In the genomic region with DNA sequence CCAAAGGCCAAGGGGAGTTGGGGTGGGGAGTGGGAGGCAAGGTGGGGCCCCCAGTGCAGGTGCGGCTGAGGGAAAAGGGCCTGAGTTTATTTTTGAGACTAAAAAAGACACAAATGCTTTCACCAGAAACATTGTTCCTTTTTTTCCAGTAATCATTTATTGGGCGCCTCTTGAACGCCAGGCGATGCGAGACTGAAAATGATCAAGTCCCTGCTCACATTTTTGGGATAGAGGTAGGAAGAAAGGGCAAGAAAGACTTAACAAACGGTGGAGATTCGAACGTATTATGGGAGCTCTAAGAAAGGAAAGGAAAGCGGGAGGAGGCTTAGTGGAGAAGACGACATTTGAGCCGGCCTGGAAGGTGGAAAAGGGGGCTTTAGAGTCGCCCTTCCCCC, we compare ENCODE assay signal across 8 cellular contexts. TPM values are rescaled to one million over a fixed set of nuclear protein-coding genes. Genes with fewer than 3 reads are reported as not detected.
DNase-seq lines count a peak whose midpoint lies in the region; ATAC-seq and TF ChIP-seq lines count a peak whose summit lies in the region.

No MANE protein-coding gene starts in this region.

- no peak for ATAC-seq in activated CD4-positive, alpha-beta T cell treated with anti-CD3 and anti-CD28 coated beads for 36 hours
- no peak for ATAC-seq in GM19455 (IDR thresholded peaks at IDR 0.05; ENCODE audit: unreplicated experiment)

- no peak for DNase-seq in activated CD4-positive, alpha-beta T cell treated with anti-CD3 and anti-CD28 coated beads for 36 hours
- no peak for DNase-seq in activated CD4-positive, alpha-beta T cell treated with anti-CD3 and anti-CD28 coated beads for 1 hour
- DNase-seq in activated naive CD8-positive, alpha-beta T cell treated with anti-CD3 and anti-CD28 coated beads for 36 hours: no peak
- DNase-seq in kidney epithelial cell (ENCODE audit: low read depth) (no peak), testis (no peak), retina (no peak), globus pallidus (ENCODE audit: low spot score) (no peak)

- H3K27me3 ChIP-seq in kidney epithelial cell (ENCODE audit: control insufficient read depth, insufficient read depth, low read length) (no peaks in the 10 kb centered on the region), testis (no peaks in the 10 kb centered on the region)

- peak overlapping the region; percentile 95 for H3K27ac Mint-ChIP-seq in activated CD4-positive, alpha-beta T cell treated with anti-CD3 and anti-CD28 coated beads for 36 hours
- H3K27ac Mint-ChIP-seq in activated naive CD8-positive, alpha-beta T cell treated with anti-CD3 and anti-CD28 coated beads for 36 hours: peak overlapping the region; percentile 78

- H3K4me1 ChIP-seq in testis: peaks cover 37% of the 10 kb centered on the region

- H3K36me3 ChIP-seq in kidney epithelial cell (ENCODE audit: control insufficient read depth, insufficient read depth, low read length) (peaks cover 1% of the 10 kb centered on the region), testis (ENCODE audit: low read depth, missing control alignments) (no peaks in the 10 kb centered on the region)

- intact Hi-C loops in activated CD4-positive, alpha-beta T cell treated with anti-CD3 and anti-CD28 coated beads for 36 hours (cut with DNase I, micrococcal nuclease): loop anchor here (5.0 kb wide), 3 partner anchors 49 to 806 kb away; a partner anchor contains a TSS
- intact Hi-C loops in testis (cut with DNase I; ENCODE audit: low total_unique reads): no loop called here

- no peaks in the 10 kb centered on the region for H3K9me3 Mint-ChIP-seq in activated CD4-positive, alpha-beta T cell treated with anti-CD3 and anti-CD28 coated beads for 36 hours (ENCODE audit: low read depth)
- no peaks in the 10 kb centered on the region for H3K9me3 Mint-ChIP-seq in activated naive CD8-positive, alpha-beta T cell treated with anti-CD3 and anti-CD28 coated beads for 36 hours

- CTCF ChIA-PET in activated CD4-positive, alpha-beta T cell treated with anti-CD3 and anti-CD28 coated beads for 36 hours (lab: Charles Lee): interaction anchor here (0.6 to 7.5 kb wide), 9 partner anchors 16 to 162 kb away, joined by 3 to 63 read pairs (median 4); a partner anchor contains a TSS

- peak overlapping the region; percentile 68 for H3K4me3 ChIP-seq in kidney epithelial cell (ENCODE audit: low read depth, low read length)
- peak overlapping the region; percentile 79 to 96 for H3K4me3 ChIP-seq in testis

- H3K4me1 Mint-ChIP-seq in activated CD4-positive, alpha-beta T cell treated with anti-CD3 and anti-CD28 coated beads for 36 hours: peaks cover 36% of the 10 kb centered on the region
- H3K4me1 Mint-ChIP-seq in activated naive CD8-positive, alpha-beta T cell treated with anti-CD3 and anti-CD28 coated beads for 36 hours: peaks cover 30% of the 10 kb centered on the region

- 11 to 15% methylated on average over 12 of the region's 12 CpGs for WGBS in testis, 2 donors

- peaks cover 4% of the 10 kb centered on the region for H3K27me3 Mint-ChIP-seq in activated CD4-positive, alpha-beta T cell treated with anti-CD3 and anti-CD28 coated beads for 36 hours
- H3K27me3 Mint-ChIP-seq in activated naive CD8-positive, alpha-beta T cell treated with anti-CD3 and anti-CD28 coated beads for 36 hours: peaks cover 9% of the 10 kb centered on the region

- H3K27ac ChIP-seq in testis: peak overlapping the region; percentile 80 to 85

- POLR2A ChIA-PET in activated CD4-positive, alpha-beta T cell treated with anti-CD3 and anti-CD28 coated beads for 36 hours (lab: Charles Lee): no interaction called here

- TF ChIP-seq POLR2A in testis (IDR thresholded peaks at IDR 0.05): no peak

- H3K9me3 ChIP-seq in testis: no peaks in the 10 kb centered on the region

- H3K4me3 Mint-ChIP-seq in activated CD4-positive, alpha-beta T cell treated with anti-CD3 and anti-CD28 coated beads for 36 hours: peak overlapping the region; percentile 91
- H3K4me3 Mint-ChIP-seq in activated naive CD8-positive, alpha-beta T cell treated with anti-CD3 and anti-CD28 coated beads for 36 hours: peak overlapping the region; percentile 99

- TF ChIP-seq CTCF in kidney epithelial cell (IDR thresholded peaks at IDR 0.05; ENCODE audit: insufficient read depth, low read length, poor library complexity, severe bottlenecking) (no peak), testis (IDR thresholded peaks at IDR 0.05) (no peak)

- H3K36me3 Mint-ChIP-seq in activated CD4-positive, alpha-beta T cell treated with anti-CD3 and anti-CD28 coated beads for 36 hours (ENCODE audit: low read depth): peaks cover 24% of the 10 kb centered on the region
- peaks cover 26% of the 10 kb centered on the region for H3K36me3 Mint-ChIP-seq in activated naive CD8-positive, alpha-beta T cell treated with anti-CD3 and anti-CD28 coated beads for 36 hours

RNA-seq across cellular contexts. Expression of a gene that starts 0.8 kb away (rescaled TPM):
- total RNA-seq in activated CD4-positive, alpha-beta T cell treated with anti-CD3 and anti-CD28 coated beads for 36 hours: 100 to 1,000 TPM; 265 to 270 TPM
- 100 to 1,000 TPM; 268 TPM for total RNA-seq in activated naive CD8-positive, alpha-beta T cell treated with anti-CD3 and anti-CD28 coated beads for 36 hours
- total RNA-seq in kidney epithelial cell: 181 and 211 TPM in 2 replicates
- total RNA-seq in testis: 100 to 1,000 TPM; 307 to 315 TPM
- polyA plus RNA-seq in testis (ENCODE audit: insufficient read depth, low read depth, low replicate concordance): 341 TPM

RNA-seq across cellular contexts. Expression of a gene that starts 2.4 kb away (rescaled TPM):
- total RNA-seq in activated CD4-positive, alpha-beta T cell treated with anti-CD3 and anti-CD28 coated beads for 36 hours: under 1 TPM; 0.51 to 0.69 TPM
- total RNA-seq in activated naive CD8-positive, alpha-beta T cell treated with anti-CD3 and anti-CD28 coated beads for 36 hours: under 1 TPM; 0.70 to 0.95 TPM
- total RNA-seq in kidney epithelial cell (0.96 and 4.4 TPM in 2 replicates), testis (1 to 10 TPM; 2.0 to 4.0 TPM)
- 0.84 TPM for polyA plus RNA-seq in testis (ENCODE audit: insufficient read depth, low read depth, low replicate concordance)

RNA-seq across cellular contexts. Expression of a gene that starts 18.7 kb away (rescaled TPM):
- 10 to 100 TPM; 76.6 to 90.7 TPM for total RNA-seq in activated CD4-positive, alpha-beta T cell treated with anti-CD3 and anti-CD28 coated beads for 36 hours
- 10 to 100 TPM; 58.4 to 61.4 TPM for total RNA-seq in activated naive CD8-positive, alpha-beta T cell treated with anti-CD3 and anti-CD28 coated beads for 36 hours
- 29.4 and 35.4 TPM in 2 replicates for total RNA-seq in kidney epithelial cell
- total RNA-seq in testis: 100 to 1,000 TPM; 130 to 131 TPM
- 111 TPM for polyA plus RNA-seq in testis (ENCODE audit: insufficient read depth, low read depth, low replicate concordance)

RNA-seq across cellular contexts. Expression of a gene that starts 25.1 kb away (rescaled TPM):
- total RNA-seq in activated CD4-positive, alpha-beta T cell treated with anti-CD3 and anti-CD28 coated beads for 36 hours: not detected
- total RNA-seq in activated naive CD8-positive, alpha-beta T cell treated with anti-CD3 and anti-CD28 coated beads for 36 hours: not detected
- total RNA-seq in kidney epithelial cell: 0.29 TPM in 1 of 2 replicates, not detected in the other
- 10 to 100 TPM in 1 of 2 donors, 1 to 10 TPM in 1; 8.9 to 12.5 TPM for total RNA-seq in testis
- 33.7 TPM for polyA plus RNA-seq in testis (ENCODE audit: insufficient read depth, low read depth, low replicate concordance)

RNA-seq across cellular contexts. Expression of a gene that starts 39.6 kb away (rescaled TPM):
- total RNA-seq in activated CD4-positive, alpha-beta T cell treated with anti-CD3 and anti-CD28 coated beads for 36 hours: not detected
- not detected for total RNA-seq in activated naive CD8-positive, alpha-beta T cell treated with anti-CD3 and anti-CD28 coated beads for 36 hours
- total RNA-seq in kidney epithelial cell (59.8 and 61.3 TPM in 2 replicates), testis (10 to 100 TPM in 1 of 2 donors, 1 to 10 TPM in 1; 6.6 to 11.9 TPM)
- 3.0 TPM for polyA plus RNA-seq in testis (ENCODE audit: insufficient read depth, low read depth, low replicate concordance)
